ENCODE assay signal across 1 cellular context in genomic region chr17:81909966-81910839, GRCh38.
A peak's percentile ranks its signal among the peaks of the same experiment; 100 is the strongest.
TF ChIP-seq lines count a peak whose summit lies in the region.

No MANE protein-coding gene starts in this region.

TF ChIP-seq in HepG2, 621 proteins besides CTCF, POLR2A, EP300 and RAD21 (continued from another document and continues in another):
- TF ChIP-seq BATF2 (CRISPR knock-in tag; IDR thresholded peaks at IDR 0.05) (peak; percentile 78; the same call in 1 of the 2 replicates), RARG (CRISPR knock-in tag; IDR thresholded peaks at IDR 0.05; ENCODE audit: low read depth) (no peak), SRSF1 (optimal IDR thresholded peaks at IDR 0.05; ENCODE audit: low read depth, low read length) (peak; percentile 72), ZNF333 (CRISPR knock-in tag; IDR thresholded peaks at IDR 0.05; ENCODE audit: borderline replicate concordance) (peak; percentile 54; the same call in 1 of the 2 replicates), JARID2 (CRISPR knock-in tag; IDR thresholded peaks at IDR 0.05; ENCODE audit: insufficient replicate concordance) (no peak), ZNF614 (CRISPR knock-in tag; IDR thresholded peaks at IDR 0.05; ENCODE audit: borderline replicate concordance) (peak; percentile 66; the same call in 1 of the 2 replicates), ZIK1 (CRISPR knock-in tag; IDR thresholded peaks at IDR 0.05; ENCODE audit: borderline replicate concordance, low read depth) (peak; percentile 67; the same call in 1 of the 2 replicates), FLYWCH1 (CRISPR knock-in tag; IDR thresholded peaks at IDR 0.05) (no peak), ZNF83 (CRISPR knock-in tag; IDR thresholded peaks at IDR 0.05; ENCODE audit: borderline replicate concordance) (no peak; the same call in 1 of the 2 replicates), MTERF4 (CRISPR knock-in tag; IDR thresholded peaks at IDR 0.05) (peak; percentile 19; the same call in 1 of the 2 replicates), STAT5B (CRISPR knock-in tag; IDR thresholded peaks at IDR 0.05) (no peak), ARNTL (CRISPR knock-in tag; IDR thresholded peaks at IDR 0.05) (peak; percentile 83), CREM (IDR thresholded peaks at IDR 0.05) (peak; percentile 77), CREM (CRISPR knock-in tag; IDR thresholded peaks at IDR 0.05) (no peak), GTF3A (CRISPR knock-in tag; conservative IDR thresholded peaks at IDR 0.05) (no peak; the same call in 1 of the 2 replicates), MEF2D (CRISPR knock-in tag; IDR thresholded peaks at IDR 0.05) (peak; percentile 70; the same call in 1 of the 2 replicates), ZBTB7A (CRISPR knock-in tag; IDR thresholded peaks at IDR 0.05) (peak; percentile 72; the same call in 1 of the 2 replicates), ZNF674 (CRISPR knock-in tag; IDR thresholded peaks at IDR 0.05; ENCODE audit: low read depth) (no peak), GABPA (IDR thresholded peaks at IDR 0.05; ENCODE audit: low read depth, low read length) (no peak), GABPA (CRISPR knock-in tag; IDR thresholded peaks at IDR 0.05; ENCODE audit: low read depth) (peak; percentile 62; the same call in 1 of the 2 replicates), ZNF572 (CRISPR knock-in tag; IDR thresholded peaks at IDR 0.05) (peak; percentile 93), ZNF281 (CRISPR knock-in tag; IDR thresholded peaks at IDR 0.05; ENCODE audit: borderline replicate concordance) (peak; percentile 69; the same call in 1 of the 2 replicates), TRAFD1 (CRISPR knock-in tag; IDR thresholded peaks at IDR 0.05; ENCODE audit: borderline replicate concordance) (no peak; the same call in 1 of the 2 replicates), CCAR2 (optimal IDR thresholded peaks at IDR 0.05; ENCODE audit: low read depth, low read length) (no peak), ATF1 (CRISPR knock-in tag; IDR thresholded peaks at IDR 0.05) (no peak), ATRX (CRISPR knock-in tag; IDR thresholded peaks at IDR 0.05; ENCODE audit: borderline replicate concordance) (no peak), DR1 (CRISPR knock-in tag; IDR thresholded peaks at IDR 0.05) (peak; percentile 57; the same call in 1 of the 2 replicates), HNF4A (CRISPR knock-in tag; IDR thresholded peaks at IDR 0.05) (peak; percentile 100), ESRRA (CRISPR knock-in tag; IDR thresholded peaks at IDR 0.05; ENCODE audit: low read depth) (peak; percentile 99), ZNF652 (CRISPR knock-in tag; IDR thresholded peaks at IDR 0.05; ENCODE audit: borderline replicate concordance, low read depth) (no peak), NFKB2 (CRISPR knock-in tag; IDR thresholded peaks at IDR 0.05; ENCODE audit: borderline replicate concordance) (peak; percentile 86), CHCHD3 (CRISPR knock-in tag; IDR thresholded peaks at IDR 0.05) (no peak; the same call in 1 of the 2 replicates), RAD51 (IDR thresholded peaks at IDR 0.05; ENCODE audit: borderline replicate concordance) (no peak), IRX3 (CRISPR knock-in tag; IDR thresholded peaks at IDR 0.05; ENCODE audit: borderline replicate concordance, low read depth) (peak; percentile 62; the same call in 1 of the 2 replicates), ONECUT2 (CRISPR knock-in tag; IDR thresholded peaks at IDR 0.05) (peak; percentile 34; the same call in 1 of the 2 replicates), TGIF2 (CRISPR knock-in tag; IDR thresholded peaks at IDR 0.05) (peak; percentile 89), YEATS4 (CRISPR knock-in tag; IDR thresholded peaks at IDR 0.05; ENCODE audit: borderline replicate concordance) (peak; percentile 96), IRF2 (CRISPR knock-in tag; IDR thresholded peaks at IDR 0.05) (peak; percentile 63; the same call in 1 of the 2 replicates), HES4 (CRISPR knock-in tag; IDR thresholded peaks at IDR 0.05; ENCODE audit: borderline replicate concordance) (no peak; the same call in 1 of the 2 replicates), SNAI1 (CRISPR knock-in tag; IDR thresholded peaks at IDR 0.05; ENCODE audit: borderline replicate concordance) (peak; percentile 76; the same call in 1 of the 2 replicates), NONO (IDR thresholded peaks at IDR 0.05) (no peak), NONO (CRISPR knock-in tag; conservative IDR thresholded peaks at IDR 0.05) (peak; percentile 98), GMEB2 (CRISPR knock-in tag; IDR thresholded peaks at IDR 0.05; ENCODE audit: low read depth) (no peak), ZNF776 (CRISPR knock-in tag; IDR thresholded peaks at IDR 0.05) (no peak), ZNF737 (CRISPR knock-in tag; IDR thresholded peaks at IDR 0.05; ENCODE audit: borderline replicate concordance) (no peak), PAXIP1 (CRISPR knock-in tag; conservative IDR thresholded peaks at IDR 0.05) (peak; percentile 95)
- TF ChIP-seq, protein P1, sequence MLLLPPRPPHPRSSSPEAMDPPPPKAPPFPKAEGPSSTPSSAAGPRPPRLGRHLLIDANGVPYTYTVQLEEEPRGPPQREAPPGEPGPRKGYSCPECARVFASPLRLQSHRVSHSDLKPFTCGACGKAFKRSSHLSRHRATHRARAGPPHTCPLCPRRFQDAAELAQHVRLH (CRISPR knock-in tag; IDR thresholded peaks at IDR 0.05; ENCODE audit: borderline replicate concordance, low read depth), result no peak; the same call in 1 of the 2 replicates
- TF ChIP-seq, protein P2, sequence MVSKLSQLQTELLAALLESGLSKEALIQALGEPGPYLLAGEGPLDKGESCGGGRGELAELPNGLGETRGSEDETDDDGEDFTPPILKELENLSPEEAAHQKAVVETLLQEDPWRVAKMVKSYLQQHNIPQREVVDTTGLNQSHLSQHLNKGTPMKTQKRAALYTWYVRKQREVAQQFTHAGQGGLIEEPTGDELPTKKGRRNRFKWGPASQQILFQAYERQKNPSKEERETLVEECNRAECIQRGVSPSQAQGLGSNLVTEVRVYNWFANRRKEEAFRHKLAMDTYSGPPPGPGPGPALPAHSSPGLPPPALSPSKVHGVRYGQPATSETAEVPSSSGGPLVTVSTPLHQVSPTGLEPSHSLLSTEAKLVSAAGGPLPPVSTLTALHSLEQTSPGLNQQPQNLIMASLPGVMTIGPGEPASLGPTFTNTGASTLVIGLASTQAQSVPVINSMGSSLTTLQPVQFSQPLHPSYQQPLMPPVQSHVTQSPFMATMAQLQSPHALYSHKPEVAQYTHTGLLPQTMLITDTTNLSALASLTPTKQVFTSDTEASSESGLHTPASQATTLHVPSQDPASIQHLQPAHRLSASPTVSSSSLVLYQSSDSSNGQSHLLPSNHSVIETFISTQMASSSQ (IDR thresholded peaks at IDR 0.05; ENCODE audit: low read depth), result peak; percentile 33; the same call in 1 of the 2 replicates
- TF ChIP-seq, protein P2 (CRISPR knock-in tag; IDR thresholded peaks at IDR 0.05; ENCODE audit: borderline replicate concordance), result peak; percentile 84
- TF ChIP-seq, protein P3, sequence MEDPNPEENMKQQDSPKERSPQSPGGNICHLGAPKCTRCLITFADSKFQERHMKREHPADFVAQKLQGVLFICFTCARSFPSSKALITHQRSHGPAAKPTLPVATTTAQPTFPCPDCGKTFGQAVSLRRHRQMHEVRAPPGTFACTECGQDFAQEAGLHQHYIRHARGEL (CRISPR knock-in tag; IDR thresholded peaks at IDR 0.05), result peak; percentile 27
